In genomic region chr12:68048648-68049297, GRCh38 we compare ENCODE assay signal across 21 cellular contexts.
"Had no signal": no experiment of that assay in that cellular context is flagged by ENCODE, and none has a peak within 500 bp of the region (broad histone marks: within the 10 kb centered on the region; RNA-seq: fewer than 3 reads in every experiment).

No MANE protein-coding gene starts in this region.

- H3K27ac ChIP-seq: coronary artery, esophagus squamous epithelium, ovary, suprapubic skin, transverse colon, upper lobe of right lung, uterus had no signal

- H3K4me1 ChIP-seq: esophagus squamous epithelium, suprapubic skin, transverse colon, upper lobe of right lung, uterus had no signal

- H3K4me3 ChIP-seq: coronary artery, esophagus squamous epithelium, lung, ovary, smooth muscle cell, suprapubic skin, transverse colon, upper lobe of right lung, uterus had no signal

- H3K9me3 ChIP-seq: esophagus squamous epithelium, ovary, suprapubic skin, transverse colon, upper lobe of right lung, uterus had no signal

- DNase-seq: dermis blood vessel endothelial cell; effector memory CD8-positive, alpha-beta T cell; erythroblast; esophagus squamous epithelium; foreskin melanocyte; kidney; mesenchymal stem cell; naive thymus-derived CD4-positive, alpha-beta T cell; ovary; stimulated activated CD4-positive, alpha-beta T cell treated with anti-CD3 and anti-CD28 coated beads, Interleukin-12 subunit alpha, Interleukin-12 subunit beta, amount 100 ng/mL, for 4 hours; stimulated activated CD4-positive, alpha-beta T cell treated with anti-CD3 and anti-CD28 coated beads, Interleukin-1b, Interleukin-23, amount 100 ng/mL, for 48 hours; stimulated activated CD4-positive, alpha-beta T cell treated with anti-CD3 and anti-CD28 coated beads, Interleukin-4, amount 100 ng/mL, for 1 hour; stimulated activated CD8-positive, alpha-beta memory T cell treated with anti-CD3 and anti-CD28 coated beads, Interleukin-4, amount 100 ng/mL, for 48 hours; stimulated activated naive CD4-positive, alpha-beta T cell; transverse colon; upper lobe of right lung; uterus had no signal

- H3K36me3 ChIP-seq: esophagus squamous epithelium, ovary, suprapubic skin, transverse colon, upper lobe of right lung, uterus had no signal
